ENCODE assay signal across 20 cellular contexts in genomic region chr6:82118150-82118562, GRCh38.
DNase-seq lines count a peak whose midpoint lies in the region; ATAC-seq, FAIRE-seq and TF ChIP-seq lines count a peak whose summit lies in the region.
"Had no signal": no experiment of that assay in that cellular context is flagged by ENCODE, and none has a peak within 500 bp of the region (broad histone marks: within the 10 kb centered on the region; RNA-seq: fewer than 3 reads in every experiment).

No MANE protein-coding gene starts in this region.

- no peaks in the 10 kb centered on the region for H3K9me3 ChIP-seq in HepG2 (ENCODE audit: low read length)
- H3K9me3 ChIP-seq in right lobe of liver, result no peaks in the 10 kb centered on the region
- H3K9me3 ChIP-seq: upper lobe of left lung had no signal

- H3K4me3 Mint-ChIP-seq in effector memory CD8-positive, alpha-beta T cell, result no peak overlapping the region
- H3K4me3 Mint-ChIP-seq: activated CD4-positive, alpha-beta T cell treated with anti-CD3 and anti-CD28 coated beads for 36 hours; activated naive CD8-positive, alpha-beta T cell treated with anti-CD3 and anti-CD28 coated beads for 36 hours; CD8-positive, alpha-beta T cell; central memory CD8-positive, alpha-beta T cell; H9; stimulated activated effector memory CD8-positive, alpha-beta T cell treated with anti-CD3 and anti-CD28 coated beads, Interleukin-12 subunit alpha, Interleukin-12 subunit beta, amount 100 ng/mL, for 72 hours had no signal

- no peaks in the 10 kb centered on the region for H3K4me1 Mint-ChIP-seq in effector memory CD8-positive, alpha-beta T cell (ENCODE audit: low read depth in 2 of 2)
- H3K4me1 Mint-ChIP-seq: activated CD4-positive, alpha-beta T cell treated with anti-CD3 and anti-CD28 coated beads for 36 hours; activated naive CD8-positive, alpha-beta T cell treated with anti-CD3 and anti-CD28 coated beads for 36 hours; central memory CD8-positive, alpha-beta T cell; H9; stimulated activated effector memory CD8-positive, alpha-beta T cell treated with anti-CD3 and anti-CD28 coated beads, Interleukin-12 subunit alpha, Interleukin-12 subunit beta, amount 100 ng/mL, for 72 hours had no signal

- no peak overlapping the region for H3K27ac Mint-ChIP-seq in effector memory CD8-positive, alpha-beta T cell
- H3K27ac Mint-ChIP-seq: activated CD4-positive, alpha-beta T cell treated with anti-CD3 and anti-CD28 coated beads for 36 hours; activated naive CD8-positive, alpha-beta T cell treated with anti-CD3 and anti-CD28 coated beads for 36 hours; CD8-positive, alpha-beta T cell; H9; stimulated activated effector memory CD8-positive, alpha-beta T cell treated with anti-CD3 and anti-CD28 coated beads, Interleukin-12 subunit alpha, Interleukin-12 subunit beta, amount 100 ng/mL, for 72 hours had no signal

- H3K9me3 Mint-ChIP-seq in effector memory CD8-positive, alpha-beta T cell, result no peaks in the 10 kb centered on the region
- H3K9me3 Mint-ChIP-seq: activated naive CD8-positive, alpha-beta T cell treated with anti-CD3 and anti-CD28 coated beads for 36 hours; CD8-positive, alpha-beta T cell; central memory CD8-positive, alpha-beta T cell; H9 had no signal

- TF ChIP-seq EP300 in HepG2 (IDR thresholded peaks at IDR 0.05; ENCODE audit: low read depth in 2 of 2, low read length in 2 of 2), result no peak
- TF ChIP-seq EP300 in HepG2 (CRISPR knock-in tag; IDR thresholded peaks at IDR 0.05; ENCODE audit: borderline replicate concordance), result no peak

- no peaks in the 10 kb centered on the region for H4K20me1 ChIP-seq in HepG2 (ENCODE audit: insufficient read depth, low read length)

- POLR2A ChIA-PET in HepG2 (lab: Yijun Ruan, JAX), result no interaction called here

- CTCF ChIA-PET in HepG2 (lab: Yijun Ruan, JAX; ENCODE audit: low intra/inter-chr PET ratio, low total read pairs), result no interaction called here

- TF ChIP-seq RAD21 in HepG2 (CRISPR knock-in tag; IDR thresholded peaks at IDR 0.05), result no peak

- H3K9ac ChIP-seq in HepG2 (ENCODE audit: insufficient read depth, low read depth, low read length), result no peak overlapping the region

- no peaks in the 10 kb centered on the region for H3K79me2 ChIP-seq in HepG2 (ENCODE audit: insufficient read depth, low read length)

- H3K36me3 ChIP-seq in HepG2 (replicated peaks in 1 of 2; ENCODE audit: control insufficient read depth in 1 of 2, insufficient read depth in 2 of 2, low read length in 2 of 2), result no peaks in the 10 kb centered on the region
- H3K36me3 ChIP-seq in right lobe of liver, result no peaks in the 10 kb centered on the region
- H3K36me3 ChIP-seq: upper lobe of left lung had no signal

- no peak overlapping the region for H3K27ac ChIP-seq in HepG2 (ENCODE audit: extremely low read length, insufficient read depth, low read length)
- H3K27ac ChIP-seq in right lobe of liver, result no peak overlapping the region
- H3K27ac ChIP-seq: upper lobe of left lung had no signal

- DNase-seq in HepG2 (ENCODE audit: low spot score), result no peak
- DNase-seq in right lobe of liver, result no peak
- DNase-seq in SIG-M5 (lab: John Stamatoyannopoulos, UW), result peak; percentile 15
- peak; percentile 14 for DNase-seq in fibroblast of villous mesenchyme (ENCODE audit: low read depth)
- no peak for DNase-seq in DMS153 treated with DMSO at 0.1 percent for 48 hours (lab: John Stamatoyannopoulos, UW; ENCODE audit: unreplicated experiment)
- no peak for DNase-seq in effector memory CD8-positive, alpha-beta T cell
- DNase-seq: activated CD4-positive, alpha-beta T cell treated with anti-CD3 and anti-CD28 coated beads for 36 hours; activated naive CD8-positive, alpha-beta T cell treated with anti-CD3 and anti-CD28 coated beads for 36 hours; CD8-positive, alpha-beta T cell; H9; islet precursor cell; midbrain; NCI-H2171; T1000; upper lobe of left lung had no signal

- no TSS peak for BruUV-seq in HepG2 (replicated peaks; lab: Mats Ljungman, UMichigan)

- ATAC-seq in HepG2, result no peak
- no peak for ATAC-seq in right lobe of liver
- ATAC-seq in GM21723 (IDR thresholded peaks at IDR 0.05; ENCODE audit: unreplicated experiment), result no peak
- ATAC-seq in effector memory CD8-positive, alpha-beta T cell (replicated peaks), result no peak
- no peak for ATAC-seq in HG03159 (IDR thresholded peaks at IDR 0.05; ENCODE audit: unreplicated experiment)
- ATAC-seq: activated CD4-positive, alpha-beta T cell treated with anti-CD3 and anti-CD28 coated beads for 36 hours; CD8-positive, alpha-beta T cell; stimulated activated effector memory CD8-positive, alpha-beta T cell treated with anti-CD3 and anti-CD28 coated beads, Interleukin-12 subunit alpha, Interleukin-12 subunit beta, amount 100 ng/mL, for 72 hours had no signal

- no peaks in the 10 kb centered on the region for H3K36me3 Mint-ChIP-seq in effector memory CD8-positive, alpha-beta T cell (ENCODE audit: insufficient read depth)
- H3K36me3 Mint-ChIP-seq: activated naive CD8-positive, alpha-beta T cell treated with anti-CD3 and anti-CD28 coated beads for 36 hours; CD8-positive, alpha-beta T cell; stimulated activated effector memory CD8-positive, alpha-beta T cell treated with anti-CD3 and anti-CD28 coated beads, Interleukin-12 subunit alpha, Interleukin-12 subunit beta, amount 100 ng/mL, for 72 hours had no signal

- 53% methylated on average over 3 of the region's 3 CpGs for WGBS in HepG2 (ENCODE audit: low lambda C conversion rate)
- 9% methylated on average over 2 of the region's 3 CpGs for WGBS in right lobe of liver (ENCODE audit: insufficient coverage, low coverage, low lambda C conversion rate, missing lambda C conversion rate)

- no peak for TF ChIP-seq CTCF in HepG2 (CRISPR knock-in tag; IDR thresholded peaks at IDR 0.05)
- TF ChIP-seq CTCF in right lobe of liver (IDR thresholded peaks at IDR 0.05), result no peak
- no peak for TF ChIP-seq CTCF in fibroblast of villous mesenchyme (IDR thresholded peaks at IDR 0.05; ENCODE audit: insufficient read depth, low read depth, low read length)

- intact Hi-C loops in HepG2 (cut with micrococcal nuclease; ENCODE audit: unreplicated experiment) (no loop called here), right lobe of liver (cut with DNase I) (no loop called here)

- FAIRE-seq in HepG2 (lab: Jason Lieb, UNC), result no peak
- FAIRE-seq: A204.1 had no signal

- no peak overlapping the region for H3K4me3 ChIP-seq in HepG2 (replicated peaks in 1 of 3; ENCODE audit: insufficient read depth in 1 of 3, low read depth in 2 of 3, low read length in 3 of 3)
- no peak overlapping the region for H3K4me3 ChIP-seq in right lobe of liver
- no peak overlapping the region for H3K4me3 ChIP-seq in fibroblast of villous mesenchyme (ENCODE audit: low read depth, low read length)
- H3K4me3 ChIP-seq: upper lobe of left lung had no signal

- H3K27me3 ChIP-seq in HepG2 (ENCODE audit: control insufficient read depth in 1 of 2, insufficient read depth in 2 of 2, low read length in 2 of 2), result no peaks in the 10 kb centered on the region
- H3K27me3 ChIP-seq in right lobe of liver, result no peaks in the 10 kb centered on the region
- H3K27me3 ChIP-seq: upper lobe of left lung had no signal

- in situ Hi-C loops in HepG2 (cut with HindIII; ENCODE audit: extremely low pct_ligation_motif_present, low pct_unique_long_range_greater_than_20kb), result no loop called here

- peaks cover 0 to 4% of the 10 kb centered on the region in 2 donors for H3K27me3 Mint-ChIP-seq in effector memory CD8-positive, alpha-beta T cell
- H3K27me3 Mint-ChIP-seq: activated CD4-positive, alpha-beta T cell treated with anti-CD3 and anti-CD28 coated beads for 36 hours; activated naive CD8-positive, alpha-beta T cell treated with anti-CD3 and anti-CD28 coated beads for 36 hours had no signal

- H2AFZ ChIP-seq in HepG2 (ENCODE audit: low read length), result no peak overlapping the region

- H3K4me1 ChIP-seq in HepG2 (ENCODE audit: insufficient read depth, low read length) (peaks cover 44% of the 10 kb centered on the region), right lobe of liver (no peaks in the 10 kb centered on the region)
- H3K4me1 ChIP-seq: upper lobe of left lung had no signal

- H3K4me2 ChIP-seq in HepG2 (ENCODE audit: low read depth, low read length), result peak overlapping the region; percentile 22; the same call in 1 of the 2 replicates

- TF ChIP-seq POLR2A in HepG2 (IDR thresholded peaks at IDR 0.05; ENCODE audit: insufficient read depth in 1 of 2, low read depth in 2 of 2, low read length in 2 of 2), result no peak
- TF ChIP-seq POLR2A in right lobe of liver (IDR thresholded peaks at IDR 0.05), result no peak

TF ChIP-seq in HepG2, 621 proteins besides CTCF, POLR2A, EP300 and RAD21:
- TF ChIP-seq CAMTA2 (CRISPR knock-in tag; IDR thresholded peaks at IDR 0.05; ENCODE audit: borderline replicate concordance) (no peak), CEBPG (CRISPR knock-in tag; IDR thresholded peaks at IDR 0.05) (peak; percentile 78), CEBPB (IDR thresholded peaks at IDR 0.05; ENCODE audit: borderline replicate concordance, low read depth, low read length) (peak; percentile 53; the same call in 1 of the 2 replicates), REPIN1 (CRISPR knock-in tag; IDR thresholded peaks at IDR 0.05; ENCODE audit: borderline replicate concordance, low read depth) (no peak)

Comparison
In these comparisons a context has a peak if more than half of its experiments do, and no peak if none do; other contexts are left out.
1. DNase-seq: peak in SIG-M5 (single experiment) and fibroblast of villous mesenchyme (single experiment); none in HepG2 (single experiment), right lobe of liver (0 of 3), DMS153 treated with DMSO at 0.1 percent for 48 hours (single experiment) and effector memory CD8-positive, alpha-beta T cell (0 of 3).